ENCODE assay signal across 11 cellular contexts in genomic region chr20:32285082-32285620, GRCh38. TPM values are rescaled to one million over a fixed set of nuclear protein-coding genes. Genes with fewer than 3 reads are reported as not detected.
DNase-seq lines count a peak whose midpoint lies in the region; ATAC-seq, FAIRE-seq and TF ChIP-seq lines count a peak whose summit lies in the region.
"Had no signal": no experiment of that assay in that cellular context is flagged by ENCODE, and none has a peak within 500 bp of the region (broad histone marks: within the 10 kb centered on the region; RNA-seq: fewer than 3 reads in every experiment).

No MANE protein-coding gene starts in this region.

- H4K20me1 ChIP-seq in MM.1S (ENCODE audit: insufficient read depth, low read length) (no peaks in the 10 kb centered on the region), keratinocyte (ENCODE audit: control insufficient read depth, extremely low read depth, insufficient read depth, low read length) (no peaks in the 10 kb centered on the region)

- peaks cover 29% of the 10 kb centered on the region for H3K4me1 ChIP-seq in CD8-positive, alpha-beta memory T cell (ENCODE audit: insufficient read depth, low read length)
- H3K4me1 ChIP-seq in MM.1S (ENCODE audit: low read length) (peaks cover 27% of the 10 kb centered on the region), keratinocyte (ENCODE audit: control insufficient read depth, extremely low read depth, insufficient read depth, low read length) (peaks cover 11% of the 10 kb centered on the region), upper lobe of left lung (peaks cover 8 to 18% (median 12%) of the 10 kb centered on the region in 4 donors)

- H3K27ac ChIP-seq in CD8-positive, alpha-beta memory T cell (ENCODE audit: low read depth, low read length) = peak overlapping the region; percentile 57
- peak overlapping the region; percentile 67; the same call in 1 of the 2 replicates for H3K27ac ChIP-seq in MM.1S (ENCODE audit: low read length)
- H3K27ac ChIP-seq in keratinocyte (ENCODE audit: control insufficient read depth, insufficient read depth, low read length) = no peak overlapping the region
- peak overlapping the region in 2 of 4 donors; percentile 67 to 71 for H3K27ac ChIP-seq in upper lobe of left lung

- H3F3A ChIP-seq in MM.1S (ENCODE audit: insufficient read depth, low read length) = peaks cover 14% of the 10 kb centered on the region

- dilution Hi-C loops in keratinocyte (cut with MboI; ENCODE audit: extremely low pct_ligation_motif_present, low sequenced_read_pairs) = no loop called here

- TF ChIP-seq EP300 in upper lobe of left lung (IDR thresholded peaks at IDR 0.05) = no peak

- peak overlapping the region in 5 of 7 donors; percentile 21 to 62 (median 36) for H3K4me3 Mint-ChIP-seq in CD8-positive, alpha-beta memory T cell

- no peak for DNase-seq in CD8-positive, alpha-beta memory T cell
- DNase-seq in MM.1S = no peak
- no peak for DNase-seq in keratinocyte (ENCODE audit: low read depth, low spot score)
- no peak for DNase-seq in COLO829 (ENCODE audit: low spot score)
- DNase-seq in upper lobe of left lung = no peak
- no peak for DNase-seq in stimulated activated CD4-positive, alpha-beta T cell treated with anti-CD3 and anti-CD28 coated beads, Interleukin-4, amount 100 ng/mL, for 24 hours
- DNase-seq: foreskin melanocyte, NCI-H510A had no signal

- CTCF ChIA-PET in CD8-positive, alpha-beta memory T cell (lab: Charles Lee) = interaction anchor here (1.0 to 1.3 kb wide), 2 partner anchors 32 to 74 kb away, joined by 3 to 4 read pairs; no protein-coding TSS in a partner anchor

- TF ChIP-seq CTCF in MM.1S (IDR thresholded peaks at IDR 0.05; ENCODE audit: low read length) = no peak
- TF ChIP-seq CTCF in keratinocyte (optimal IDR thresholded peaks at IDR 0.05 in 1 of 3, IDR thresholded peaks at IDR 0.05 in 1 of 3, conservative IDR thresholded peaks at IDR 0.05 in 1 of 3; ENCODE audit: extremely low read depth in 1 of 3, insufficient read depth in 2 of 3, low read length in 3 of 3) = no peak
- TF ChIP-seq CTCF in upper lobe of left lung (IDR thresholded peaks at IDR 0.05) = no peak

- H3K27ac Mint-ChIP-seq in CD8-positive, alpha-beta memory T cell = peak overlapping the region; percentile 72 to 97 (median 80)

- no peak for TF ChIP-seq POLR2A in upper lobe of left lung (IDR thresholded peaks at IDR 0.05)

- no peaks in the 10 kb centered on the region for H3K9me3 Mint-ChIP-seq in CD8-positive, alpha-beta memory T cell

- peaks cover 44 to 64% (median 58%) of the 10 kb centered on the region in 3 donors for H3K4me1 Mint-ChIP-seq in CD8-positive, alpha-beta memory T cell

- H3K27me3 Mint-ChIP-seq in CD8-positive, alpha-beta memory T cell = no peaks in the 10 kb centered on the region

- ATAC-seq in GM18867 (IDR thresholded peaks at IDR 0.05; ENCODE audit: unreplicated experiment) = peak; percentile 34
- ATAC-seq in upper lobe of left lung (ENCODE audit: low FRiP score in 2 of 2) = no peak
- no peak for ATAC-seq in HG03039 (IDR thresholded peaks at IDR 0.05; ENCODE audit: unreplicated experiment)

- no peaks in the 10 kb centered on the region for H3K9me2 ChIP-seq in MM.1S (replicated peaks; ENCODE audit: insufficient read depth, low read length)

- H3K36me3 Mint-ChIP-seq in CD8-positive, alpha-beta memory T cell = peaks cover 0 to 18% (median 2%) of the 10 kb centered on the region in 3 donors

- POLR2A ChIA-PET in CD8-positive, alpha-beta memory T cell (lab: Charles Lee) = interaction anchor here (0.6 to 1.4 kb wide), 2 partner anchors 74 to 95 kb away, joined by 3 to 4 read pairs; no protein-coding TSS in a partner anchor

- H3K9ac ChIP-seq in MM.1S (ENCODE audit: low read length) = peak overlapping the region; percentile 39; the same call in 1 of the 2 replicates
- no peak overlapping the region for H3K9ac ChIP-seq in keratinocyte (ENCODE audit: control insufficient read depth, extremely low read depth, insufficient read depth, low read length)

- no peak overlapping the region for H3K4me3 ChIP-seq in CD8-positive, alpha-beta memory T cell (ENCODE audit: low read length)
- H3K4me3 ChIP-seq in MM.1S (ENCODE audit: low read length) (no peak overlapping the region), keratinocyte (ENCODE audit: control insufficient read depth in 2 of 3, extremely low read depth in 1 of 3, insufficient read depth in 2 of 3, low read depth in 1 of 3, low read length in 3 of 3) (no peak overlapping the region), upper lobe of left lung (no peak overlapping the region)

- H3K9me1 ChIP-seq in keratinocyte (ENCODE audit: control insufficient read depth, extremely low read depth, insufficient read depth, low read length) = no peaks in the 10 kb centered on the region

- no peaks in the 10 kb centered on the region for H3K36me3 ChIP-seq in CD8-positive, alpha-beta memory T cell (ENCODE audit: insufficient read depth, low read length)
- H3K36me3 ChIP-seq in MM.1S (replicated peaks; ENCODE audit: insufficient read depth, low read length) (no peaks in the 10 kb centered on the region), keratinocyte (ENCODE audit: control insufficient read depth in 2 of 2, extremely low read depth in 1 of 2, insufficient read depth in 2 of 2, low read length in 2 of 2) (peaks cover 3 to 5% of the 10 kb centered on the region in 2 experiments), upper lobe of left lung (peaks cover 0 to 8% (median 0%) of the 10 kb centered on the region in 4 donors)

- H3K27me3 ChIP-seq in CD8-positive, alpha-beta memory T cell (ENCODE audit: insufficient read depth, low read length, poor library complexity, severe bottlenecking) = no peaks in the 10 kb centered on the region
- H3K27me3 ChIP-seq in MM.1S (replicated peaks; ENCODE audit: insufficient read depth, low read length) (no peaks in the 10 kb centered on the region), keratinocyte (ENCODE audit: control insufficient read depth, extremely low read depth, insufficient read depth, low read length) (no peaks in the 10 kb centered on the region), upper lobe of left lung (no peaks in the 10 kb centered on the region)

- FAIRE-seq in keratinocyte (lab: Jason Lieb, UNC) = no peak
- FAIRE-seq: TTC549 had no signal

- no peaks in the 10 kb centered on the region for H3K9me3 ChIP-seq in CD8-positive, alpha-beta memory T cell (ENCODE audit: low read length)
- no peaks in the 10 kb centered on the region for H3K9me3 ChIP-seq in MM.1S (replicated peaks; ENCODE audit: insufficient read depth, low read length)
- no peaks in the 10 kb centered on the region for H3K9me3 ChIP-seq in keratinocyte (ENCODE audit: control insufficient read depth, low read depth, low read length)
- no peaks in the 10 kb centered on the region for H3K9me3 ChIP-seq in upper lobe of left lung

- 61 to 84% methylated on average over 3 of the region's 3 CpGs for WGBS in upper lobe of left lung, 2 donors

- H3K79me2 ChIP-seq in MM.1S (ENCODE audit: low read length) (peaks cover 42% of the 10 kb centered on the region), keratinocyte (ENCODE audit: control insufficient read depth, insufficient read depth, low read length) (peaks cover 5% of the 10 kb centered on the region)

- peak overlapping the region; percentile 37; the same call in 1 of the 2 replicates for H2AFZ ChIP-seq in MM.1S (ENCODE audit: low read length)
- no peak overlapping the region for H2AFZ ChIP-seq in keratinocyte (ENCODE audit: control insufficient read depth, low read length)

- H3K4me2 ChIP-seq in MM.1S (ENCODE audit: low read depth, low read length) (peak overlapping the region; percentile 64), keratinocyte (ENCODE audit: control insufficient read depth, extremely low read depth, insufficient read depth, low read depth, low read length) (peak overlapping the region; percentile 18)

RNA-seq across cellular contexts. Expression of gene KIF3B, which starts 7.7 kb away (rescaled TPM):
- 10 to 100 TPM; 61.0 to 61.6 TPM for total RNA-seq in CD8-positive, alpha-beta memory T cell
- polyA plus RNA-seq in CD8-positive, alpha-beta memory T cell = 5.7 TPM
- polyA plus RNA-seq in keratinocyte = 16.2 to 25.4 TPM (median 20.3 TPM) in 3 replicates
- 11.4 TPM for polyA plus RNA-seq in keratinocyte (2011; ENCODE audit: low read depth)
- polyA plus RNA-seq in keratinocyte (2011; cell fraction: cytosol; rRNA removed) = 18.3 and 26.1 TPM in 2 replicates
- 19.6 and 20.6 TPM in 2 replicates for polyA plus RNA-seq in keratinocyte (2011; cell fraction: nucleus; rRNA removed)
- 7.7 and 19.7 TPM in 2 replicates for polyA plus RNA-seq in keratinocyte (2012; ENCODE audit: low replicate concordance)
- polyA minus RNA-seq in keratinocyte = 15.7 to 27.4 TPM (median 18.2 TPM) in 3 replicates
- polyA minus RNA-seq in keratinocyte (2011; cell fraction: cytosol; rRNA and poly(A)+ RNA removed) = 14.4 TPM
- 10.6 and 22.0 TPM in 2 replicates for polyA minus RNA-seq in keratinocyte (2011; cell fraction: nucleus; rRNA and poly(A)+ RNA removed)
- 10 to 100 TPM; 14.7 to 37.5 (median 26.7) TPM for total RNA-seq in upper lobe of left lung
